1 cellular context compared by ENCODE assay signal in genomic region chr20:33282991-33283555, GRCh38.
TF ChIP-seq lines count a peak whose summit lies in the region.

BPIFB1 (plus strand) TSS chr20:33283214; CDS start chr20:33286074, 2,860 bp downstream.

TF ChIP-seq in Ishikawa, 13 proteins besides CTCF, POLR2A, EP300 and RAD21 (continued from another document):
- no peak for TF ChIP-seq REST (IDR thresholded peaks at IDR 0.05; ENCODE audit: low read depth)
- TF ChIP-seq TEAD4 (IDR thresholded peaks at IDR 0.05): no peak
- no peak for TF ChIP-seq YY1 (IDR thresholded peaks at IDR 0.05; ENCODE audit: low read depth)
- no peak for TF ChIP-seq TCF12 (IDR thresholded peaks at IDR 0.05; ENCODE audit: low read depth)
- TF ChIP-seq MAX (IDR thresholded peaks at IDR 0.05): no peak
TF ChIP-seq in Ishikawa: peak in this region for 0.
